Comparison of ENCODE assay signal across 31 cellular contexts in the genomic region with DNA sequence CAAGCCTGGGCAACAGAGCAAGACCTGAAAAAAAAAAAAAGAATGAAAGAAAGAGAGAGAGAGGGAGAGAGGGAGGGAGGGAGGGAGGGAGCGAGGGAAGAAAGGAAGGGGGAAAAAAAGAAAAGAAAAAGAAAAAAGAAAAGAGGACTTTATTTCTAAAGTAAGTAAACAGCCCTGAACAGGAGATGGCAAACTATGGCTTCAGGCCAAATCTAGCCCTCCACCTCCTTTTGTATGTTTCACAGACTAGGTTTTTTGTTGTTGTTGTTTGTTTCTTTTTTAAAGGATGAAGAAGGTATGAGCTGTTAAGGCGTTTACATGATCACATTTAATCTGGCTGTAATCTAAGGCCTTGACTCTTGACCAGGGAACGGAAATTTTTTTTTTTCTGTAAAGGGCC.
"Had no signal": no experiment of that assay in that cellular context is flagged by ENCODE, and none has a peak within 500 bp of the region (broad histone marks: within the 10 kb centered on the region; RNA-seq: fewer than 3 reads in every experiment).

No MANE protein-coding gene starts in this region.

- H3K27me3 ChIP-seq: neutrophil, pancreas, spleen, suprapubic skin, testis, tibial artery, transverse colon, upper lobe of right lung, uterus had no signal

- ATAC-seq: naive thymus-derived CD4-positive, alpha-beta T cell; natural killer cell; psoas muscle; sciatic nerve; stimulated activated memory B cell treated with anti-CD40 and anti-IgM and Interleukin-4, amounts not matched to agents 10 μg/mL and 1 μg/mL and 100 μg/mL, for 72 hours; stimulated activated naive CD8-positive, alpha-beta T cell treated with anti-CD3 and anti-CD28 coated beads, Interleukin-15, amount 100 ng/mL, for 72 hours; stimulated activated naive CD8-positive, alpha-beta T cell treated with anti-CD3 and anti-CD28 coated beads, Interleukin-15, Interleukin-2, amounts not matched to agents 100 U/mL and 50 U/mL, for 24 hours; upper lobe of right lung had no signal

- H3K4me2 ChIP-seq: smooth muscle cell had no signal

- H3K36me3 ChIP-seq: neutrophil, pancreas, spleen, suprapubic skin, tibial artery, transverse colon, upper lobe of right lung, uterus had no signal

- H3K4me1 ChIP-seq: pancreas, psoas muscle, transverse colon, upper lobe of right lung, uterus had no signal

- H3K27ac Mint-ChIP-seq: naive thymus-derived CD4-positive, alpha-beta T cell; natural killer cell; progenitor cell of endocrine pancreas; stimulated activated memory B cell treated with anti-CD40 and anti-IgM and Interleukin-4, amounts not matched to agents 10 μg/mL and 1 μg/mL and 100 μg/mL, for 72 hours; type B pancreatic cell had no signal

- H3K4me3 ChIP-seq: pancreas, psoas muscle, skin epidermis, smooth muscle cell, spleen, suprapubic skin, testis, tibial artery, transverse colon, upper lobe of right lung, uterus had no signal

- H3K36me3 Mint-ChIP-seq: naive thymus-derived CD4-positive, alpha-beta T cell; natural killer cell; stimulated activated memory B cell treated with anti-CD40 and anti-IgM and Interleukin-4, amounts not matched to agents 10 μg/mL and 1 μg/mL and 100 μg/mL, for 72 hours had no signal

- H3K9me3 ChIP-seq: neutrophil, pancreas, psoas muscle, spleen, suprapubic skin, testis, tibial artery, transverse colon, upper lobe of right lung, uterus had no signal

- H3K27me3 Mint-ChIP-seq: naive thymus-derived CD4-positive, alpha-beta T cell; progenitor cell of endocrine pancreas; stimulated activated memory B cell treated with anti-CD40 and anti-IgM and Interleukin-4, amounts not matched to agents 10 μg/mL and 1 μg/mL and 100 μg/mL, for 72 hours; stimulated activated naive CD8-positive, alpha-beta T cell treated with anti-CD3 and anti-CD28 coated beads, Interleukin-15, amount 100 ng/mL, for 72 hours; type B pancreatic cell had no signal

- H3K4me3 Mint-ChIP-seq: naive thymus-derived CD4-positive, alpha-beta T cell; natural killer cell; nephron progenitor cell; neural crest cell; stimulated activated memory B cell treated with anti-CD40 and anti-IgM and Interleukin-4, amounts not matched to agents 10 μg/mL and 1 μg/mL and 100 μg/mL, for 72 hours; stimulated activated naive CD8-positive, alpha-beta T cell treated with anti-CD3 and anti-CD28 coated beads, Interleukin-15, amount 100 ng/mL, for 72 hours; type B pancreatic cell had no signal

- H3K4me1 Mint-ChIP-seq: naive thymus-derived CD4-positive, alpha-beta T cell; natural killer cell; nephron progenitor cell; stimulated activated memory B cell treated with anti-CD40 and anti-IgM and Interleukin-4, amounts not matched to agents 10 μg/mL and 1 μg/mL and 100 μg/mL, for 72 hours; stimulated activated naive CD8-positive, alpha-beta T cell treated with anti-CD3 and anti-CD28 coated beads, Interleukin-15, amount 100 ng/mL, for 72 hours had no signal

- H3K27ac ChIP-seq: neutrophil, pancreas, psoas muscle, skin epidermis, spleen, suprapubic skin, testis, tibial artery, transverse colon, upper lobe of right lung had no signal

- DNase-seq: naive thymus-derived CD4-positive, alpha-beta T cell; natural killer cell; nephron progenitor cell; nucleus accumbens; pancreas; posterior cingulate gyrus; psoas muscle; right cardiac atrium; spleen; stimulated activated CD4-positive, alpha-beta T cell treated with anti-CD3 and anti-CD28 coated beads, Interleukin-12 subunit alpha, Interleukin-12 subunit beta, amount 100 ng/mL, for 4 hours; stimulated activated CD4-positive, alpha-beta T cell treated with anti-CD3 and anti-CD28 coated beads, Interleukin-1b, Interleukin-23, amount 100 ng/mL, for 48 hours; stimulated activated CD4-positive, alpha-beta T cell treated with anti-CD3 and anti-CD28 coated beads, Interleukin-4, amount 100 ng/mL, for 1 hour; stimulated activated CD4-positive, alpha-beta T cell treated with anti-CD3 and anti-CD28 coated beads, Interleukin-4, amount 100 ng/mL, for 4 hours; stimulated activated CD8-positive, alpha-beta memory T cell treated with anti-CD3 and anti-CD28 coated beads, Interleukin-4, amount 100 ng/mL, for 48 hours; stimulated activated naive CD4-positive, alpha-beta T cell; stimulated activated naive CD8-positive, alpha-beta T cell treated with anti-CD3 and anti-CD28 coated beads, Interleukin-15, amount 100 ng/mL, for 72 hours; stimulated activated naive CD8-positive, alpha-beta T cell treated with anti-CD3 and anti-CD28 coated beads, Interleukin-15, Interleukin-2, amounts not matched to agents 100 U/mL and 50 U/mL, for 24 hours; testis; tibial artery; transverse colon; upper lobe of right lung; uterus had no signal
